Comparison of ENCODE assay signal across 8 cellular contexts in genomic region chr14:73784065-73784987, GRCh38.
DNase-seq lines count a peak whose midpoint lies in the region; ATAC-seq, FAIRE-seq and TF ChIP-seq lines count a peak whose summit lies in the region.

No MANE protein-coding gene starts in this region.

- intact Hi-C loops in kidney (cut with DNase I) = no loop called here

- no peak for TF ChIP-seq CTCF in kidney (IDR thresholded peaks at IDR 0.05; ENCODE audit: borderline replicate concordance, extremely low read depth, insufficient read depth)

- H3K27ac Mint-ChIP-seq in T-helper 1 cell treated with Interleukin-12 subunit alpha and Interleukin-12 subunit beta and Interleukin-4 antibody, amounts not matched to agents 30 μg/mL and 1 μg/mL, for 36 hours = peak overlapping the region; percentile 83
- peak overlapping the region; percentile 93 for H3K27ac Mint-ChIP-seq in activated naive CD8-positive, alpha-beta T cell treated with anti-CD3 and anti-CD28 coated beads, Interleukin-2, amount 10 ng/mL, durations not matched to agents 7 days and 5 days

- no peak for FAIRE-seq in kidney (lab: Jason Lieb, UNC)

- H3K4me1 Mint-ChIP-seq in T-helper 1 cell treated with Interleukin-12 subunit alpha and Interleukin-12 subunit beta and Interleukin-4 antibody, amounts not matched to agents 30 μg/mL and 1 μg/mL, for 36 hours (ENCODE audit: low read depth) = peaks cover 62% of the 10 kb centered on the region
- H3K4me1 Mint-ChIP-seq in activated naive CD8-positive, alpha-beta T cell treated with anti-CD3 and anti-CD28 coated beads, Interleukin-2, amount 10 ng/mL, durations not matched to agents 7 days and 5 days = peaks cover 56% of the 10 kb centered on the region

- DNase-seq in T-helper 1 cell (no peak), kidney (no peak), erythroblast (lab: John Stamatoyannopoulos, UW) (no peak), T1000 (lab: John Stamatoyannopoulos, UW) (no peak), UCSD-AML1 (lab: John Stamatoyannopoulos, UW; ENCODE audit: unreplicated experiment) (no peak)
- no peak for DNase-seq in activated naive CD8-positive, alpha-beta T cell treated with anti-CD3 and anti-CD28 coated beads, Interleukin-2, amount 10 ng/mL, durations not matched to agents 7 days and 5 days

- no peaks in the 10 kb centered on the region for H3K9me3 Mint-ChIP-seq in T-helper 1 cell treated with Interleukin-12 subunit alpha and Interleukin-12 subunit beta and Interleukin-4 antibody, amounts not matched to agents 30 μg/mL and 1 μg/mL, for 36 hours
- no peaks in the 10 kb centered on the region for H3K9me3 Mint-ChIP-seq in activated naive CD8-positive, alpha-beta T cell treated with anti-CD3 and anti-CD28 coated beads, Interleukin-2, amount 10 ng/mL, durations not matched to agents 7 days and 5 days

- H3K4me3 ChIP-seq in kidney (ENCODE audit: low read length in 2 of 2) (no peak overlapping the region), thymus (ENCODE audit: low read length) (no peak overlapping the region)

- TF ChIP-seq POLR2A in erythroblast (IDR thresholded peaks at IDR 0.05; ENCODE audit: low read length) = no peak

- H3K9ac ChIP-seq in kidney (ENCODE audit: low read length in 2 of 2) = peak overlapping the region; percentile 37 to 56

- POLR2A ChIA-PET in activated naive CD8-positive, alpha-beta T cell treated with anti-CD3 and anti-CD28 coated beads, Interleukin-2, amount 10 ng/mL, durations not matched to agents 7 days and 5 days (lab: Charles Lee) = interaction anchor here (1.3 to 6.8 kb wide), 6 partner anchors 11 to 68 kb away, joined by 4 to 263 read pairs (median 46); partner anchors contain the start of gene PTGR2

- 57% methylated on average over 10 of the region's 10 CpGs for WGBS in thymus

- H3K4me1 ChIP-seq in kidney (ENCODE audit: control insufficient read depth in 1 of 2, insufficient read depth in 1 of 2, low read depth in 1 of 2, low read length in 2 of 2) = peaks cover 29 to 40% of the 10 kb centered on the region in 2 donors
- peaks cover 30% of the 10 kb centered on the region for H3K4me1 ChIP-seq in thymus (ENCODE audit: control insufficient read depth, insufficient read depth, low read length)

- H3K27me3 ChIP-seq in thymus (ENCODE audit: control insufficient read depth, insufficient read depth) = no peaks in the 10 kb centered on the region

- H3K27me3 Mint-ChIP-seq in T-helper 1 cell treated with Interleukin-12 subunit alpha and Interleukin-12 subunit beta and Interleukin-4 antibody, amounts not matched to agents 30 μg/mL and 1 μg/mL, for 36 hours (ENCODE audit: low read depth) = no peaks in the 10 kb centered on the region
- H3K27me3 Mint-ChIP-seq in activated naive CD8-positive, alpha-beta T cell treated with anti-CD3 and anti-CD28 coated beads, Interleukin-2, amount 10 ng/mL, durations not matched to agents 7 days and 5 days = no peaks in the 10 kb centered on the region

- peaks cover 19% of the 10 kb centered on the region for H3K36me3 Mint-ChIP-seq in T-helper 1 cell treated with Interleukin-12 subunit alpha and Interleukin-12 subunit beta and Interleukin-4 antibody, amounts not matched to agents 30 μg/mL and 1 μg/mL, for 36 hours (ENCODE audit: low read depth)
- peaks cover 18% of the 10 kb centered on the region for H3K36me3 Mint-ChIP-seq in activated naive CD8-positive, alpha-beta T cell treated with anti-CD3 and anti-CD28 coated beads, Interleukin-2, amount 10 ng/mL, durations not matched to agents 7 days and 5 days

- peak overlapping the region; percentile 73 for H3K4me3 Mint-ChIP-seq in T-helper 1 cell treated with Interleukin-12 subunit alpha and Interleukin-12 subunit beta and Interleukin-4 antibody, amounts not matched to agents 30 μg/mL and 1 μg/mL, for 36 hours
- H3K4me3 Mint-ChIP-seq in activated naive CD8-positive, alpha-beta T cell treated with anti-CD3 and anti-CD28 coated beads, Interleukin-2, amount 10 ng/mL, durations not matched to agents 7 days and 5 days = peak overlapping the region; percentile 94

- peak; percentile 12 for ATAC-seq in activated naive CD8-positive, alpha-beta T cell treated with anti-CD3 and anti-CD28 coated beads, Interleukin-2, amount 10 ng/mL, durations not matched to agents 7 days and 5 days (ENCODE audit: low read depth)

- H3K36me3 ChIP-seq in kidney (ENCODE audit: control insufficient read depth in 1 of 2, insufficient read depth in 2 of 2, low read length in 2 of 2) (no peaks in the 10 kb centered on the region), thymus (ENCODE audit: control insufficient read depth, insufficient read depth) (no peaks in the 10 kb centered on the region)

- peak overlapping the region; percentile 94 to 98 for H3K27ac ChIP-seq in kidney (ENCODE audit: low read depth in 2 of 2, low read length in 2 of 2)
- H3K27ac ChIP-seq in thymus (ENCODE audit: low read depth) = peak overlapping the region; percentile 62

- H3K9me3 ChIP-seq in kidney (ENCODE audit: control insufficient read depth in 1 of 2, low read length in 2 of 2) (no peaks in the 10 kb centered on the region), thymus (ENCODE audit: control insufficient read depth) (no peaks in the 10 kb centered on the region)
